Comparison of ENCODE assay signal across 10 cellular contexts in genomic region chr1:96234299-96234698, GRCh38.
DNase-seq lines count a peak whose midpoint lies in the region; ATAC-seq, FAIRE-seq and TF ChIP-seq lines count a peak whose summit lies in the region.
"Had no signal": no experiment of that assay in that cellular context is flagged by ENCODE, and none has a peak within 500 bp of the region (broad histone marks: within the 10 kb centered on the region; RNA-seq: fewer than 3 reads in every experiment).

No MANE protein-coding gene starts in this region.

- dilution Hi-C loops in endothelial cell of umbilical vein (cut with MboI; ENCODE audit: extremely low pct_ligation_motif_present, low sequenced_read_pairs), result no loop called here

- no peak for TF ChIP-seq CTCF in endothelial cell of umbilical vein (IDR thresholded peaks at IDR 0.05; ENCODE audit: extremely low read depth in 1 of 2, insufficient read depth in 1 of 2, low read depth in 1 of 2, low read length in 2 of 2)
- no peak for TF ChIP-seq CTCF in retinal pigment epithelial cell (conservative IDR thresholded peaks at IDR 0.05; ENCODE audit: low read depth, low read length)
- no peak for TF ChIP-seq CTCF in GM10248 (IDR thresholded peaks at IDR 0.05; ENCODE audit: control extremely low read depth, extremely low read depth, low read depth, missing control alignments)
- no peak for TF ChIP-seq CTCF in GM20000 (IDR thresholded peaks at IDR 0.05; ENCODE audit: extremely low read depth, missing control alignments)

- ATAC-seq in GM19397 (IDR thresholded peaks at IDR 0.05; ENCODE audit: unreplicated experiment) (no peak), GM21526 (IDR thresholded peaks at IDR 0.05; ENCODE audit: low FRiP score, unreplicated experiment) (no peak)

- H3K36me3 ChIP-seq in HAP-1 (replicated peaks), result no peaks in the 10 kb centered on the region
- no peaks in the 10 kb centered on the region for H3K36me3 ChIP-seq in endothelial cell of umbilical vein (ENCODE audit: control insufficient read depth in 2 of 2, extremely low read depth in 1 of 2, insufficient read depth in 2 of 2, low read length in 2 of 2)

- H2AFZ ChIP-seq in endothelial cell of umbilical vein (ENCODE audit: low read depth, low read length), result no peak overlapping the region

- in situ Hi-C loops in HAP-1 (cut with MboI; ENCODE audit: low sequenced_read_pairs), result no loop called here

- no peaks in the 10 kb centered on the region for H3K79me2 ChIP-seq in endothelial cell of umbilical vein (ENCODE audit: control insufficient read depth, insufficient read depth, low read length)

- POLR2A ChIA-PET in endothelial cell of umbilical vein (lab: Charles Lee), result no interaction called here
- POLR2A ChIA-PET in GM10248 (lab: Yijun Ruan, JAX), result no interaction called here

- CTCF ChIA-PET in endothelial cell of umbilical vein (lab: Charles Lee), result no interaction called here
- CTCF ChIA-PET in GM10248 (lab: Yijun Ruan, JAX), result no interaction called here

- no peaks in the 10 kb centered on the region for H3K9me1 ChIP-seq in endothelial cell of umbilical vein (replicated peaks; ENCODE audit: control insufficient read depth, extremely low read depth, insufficient read depth, low read length)

- no TSS peak for BruUV-seq in endothelial cell of umbilical vein (replicated peaks; lab: Mats Ljungman, UMichigan)

- FAIRE-seq in endothelial cell of umbilical vein (lab: Jason Lieb, UNC), result no peak

- H3K9ac ChIP-seq in endothelial cell of umbilical vein (replicated peaks; ENCODE audit: extremely low read depth, insufficient read depth, low read length), result no peak overlapping the region

- H3K27ac ChIP-seq in endothelial cell of umbilical vein (ENCODE audit: insufficient read depth, low read depth, low read length), result no peak overlapping the region
- H3K27ac ChIP-seq: coronary artery had no signal

- no peaks in the 10 kb centered on the region for H4K20me1 ChIP-seq in endothelial cell of umbilical vein (replicated peaks; ENCODE audit: control insufficient read depth, extremely low read depth, insufficient read depth, low read length)

- intact Hi-C loops in endothelial cell of umbilical vein (cut with micrococcal nuclease), result loop anchor here (1.0 to 10.0 kb wide), 2 partner anchors 318 to 521 kb away; no protein-coding TSS in a partner anchor

- H3K9me3 ChIP-seq in HAP-1, result no peaks in the 10 kb centered on the region
- H3K9me3 ChIP-seq in endothelial cell of umbilical vein (replicated peaks; ENCODE audit: control insufficient read depth, insufficient read depth, low read length), result no peaks in the 10 kb centered on the region

- TF ChIP-seq POLR2A in endothelial cell of umbilical vein (IDR thresholded peaks at IDR 0.05; ENCODE audit: low read depth, low read length), result no peak

- H3K27me3 ChIP-seq in HAP-1 (ENCODE audit: low read depth), result no peaks in the 10 kb centered on the region
- peaks cover 2% of the 10 kb centered on the region in 2 experiments for H3K27me3 ChIP-seq in endothelial cell of umbilical vein (ENCODE audit: control insufficient read depth in 2 of 2, insufficient read depth in 2 of 2, low read length in 2 of 2)

- no peak overlapping the region for H3K4me2 ChIP-seq in endothelial cell of umbilical vein (ENCODE audit: insufficient read depth, low read length)

- H3K4me1 ChIP-seq in HAP-1 (peaks cover 27% of the 10 kb centered on the region), endothelial cell of umbilical vein (ENCODE audit: control insufficient read depth, extremely low read depth, insufficient read depth, low read length) (peaks cover 3% of the 10 kb centered on the region)

- no peak overlapping the region for H3K4me3 ChIP-seq in HAP-1
- H3K4me3 ChIP-seq in endothelial cell of umbilical vein (replicated peaks in 1 of 3; ENCODE audit: insufficient read depth in 1 of 3, low read depth in 1 of 3, low read length in 3 of 3), result no peak overlapping the region
- H3K4me3 ChIP-seq in retinal pigment epithelial cell (ENCODE audit: low read length), result no peak overlapping the region
- H3K4me3 ChIP-seq: coronary artery had no signal

- DNase-seq in HAP-1 (ENCODE audit: low spot score in 2 of 2), result peak; percentile 74 to 87
- peak; percentile 73 for DNase-seq in NCI-H345 treated with DMSO at 0.1 percent for 48 hours (lab: John Stamatoyannopoulos, UW; ENCODE audit: unreplicated experiment)
- peak; percentile 66 for DNase-seq in endothelial cell of umbilical vein (ENCODE audit: low read depth, low spot score)
- DNase-seq in retinal pigment epithelial cell (ENCODE audit: low read depth), result peak; percentile 38
- DNase-seq in GM10248 (ENCODE audit: extremely low spot score), result no peak
- DNase-seq in GM20000 (ENCODE audit: low spot score), result no peak
- DNase-seq: activated CD4-positive, alpha-beta T cell treated with anti-CD3 and anti-CD28 coated beads, Interleukin-2, amount 10 ng/mL, durations not matched to agents 24 days and 14 days had no signal

TF ChIP-seq in endothelial cell of umbilical vein, 7 proteins besides CTCF, POLR2A, EP300 and RAD21:
- TF ChIP-seq POLR2AphosphoS5 (IDR thresholded peaks at IDR 0.05; ENCODE audit: insufficient read depth, low read depth, low read length), result no peak
- peak; percentile 35 for TF ChIP-seq JUN (IDR thresholded peaks at IDR 0.05; ENCODE audit: borderline replicate concordance, insufficient read depth, insufficient read length, low read depth)
- peak; percentile 64 for TF ChIP-seq FOS (IDR thresholded peaks at IDR 0.05; ENCODE audit: borderline replicate concordance, insufficient read depth, low read length)

Comparison
In these comparisons a context has a peak if more than half of its experiments do, and no peak if none do; other contexts are left out.
1. DNase-seq: peak in HAP-1 (2 of 2), NCI-H345 treated with DMSO at 0.1 percent for 48 hours (single experiment), endothelial cell of umbilical vein (single experiment) and retinal pigment epithelial cell (single experiment); none in GM10248 (single experiment) and GM20000 (single experiment).